ENCODE assay signal across 15 cellular contexts in the genomic region with DNA sequence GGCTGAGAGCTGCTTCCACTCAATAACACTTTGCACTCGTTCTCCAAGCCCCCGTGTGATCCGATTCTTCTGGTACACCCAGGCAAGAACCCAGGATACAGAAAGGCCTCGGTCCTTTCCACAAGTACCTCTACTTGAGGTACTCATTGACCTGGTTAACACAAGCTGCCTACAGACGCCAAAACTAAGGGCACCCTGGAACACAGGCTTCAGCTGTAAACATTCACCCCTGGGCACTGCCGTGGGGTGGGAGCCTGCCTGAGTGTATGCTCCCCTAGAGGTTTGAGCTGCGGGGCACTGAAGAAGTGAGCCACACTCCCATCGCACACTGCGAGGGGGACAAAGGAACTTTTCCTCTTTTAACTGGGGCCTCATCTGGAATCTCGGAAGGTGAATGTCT. TPM values are rescaled to one million over a fixed set of nuclear protein-coding genes. Genes with fewer than 3 reads are reported as not detected.
A peak's percentile ranks its signal among the peaks of the same experiment; 100 is the strongest.
DNase-seq lines count a peak whose midpoint lies in the region; ATAC-seq, FAIRE-seq and TF ChIP-seq lines count a peak whose summit lies in the region.
"Had no signal": no experiment of that assay in that cellular context is flagged by ENCODE, and none has a peak within 500 bp of the region (broad histone marks: within the 10 kb centered on the region; RNA-seq: fewer than 3 reads in every experiment).

No MANE protein-coding gene starts in this region.

- no peak overlapping the region for H4K8ac ChIP-seq in H1 (ENCODE audit: extremely low read depth, insufficient read depth, low read length)

- no peaks in the 10 kb centered on the region for H4K20me1 ChIP-seq in H1 (replicated peaks in 1 of 2; ENCODE audit: control insufficient read depth in 1 of 2, insufficient read depth in 2 of 2, low read length in 2 of 2)

- H3K27ac ChIP-seq in ACC112 (ENCODE audit: low read depth, low read length) = no peak overlapping the region
- peak overlapping the region; percentile 22; the same call in 1 of the 2 replicates for H3K27ac ChIP-seq in HUES6 (ENCODE audit: low read depth, low read length)
- H3K27ac ChIP-seq in H1 (ENCODE audit: low read depth, low read length) = no peak overlapping the region
- H3K27ac ChIP-seq: GM23248 had no signal

- H3K4me1 ChIP-seq in ACC112 (ENCODE audit: control insufficient read depth, insufficient read depth, low read length, unreplicated experiment) (no peaks in the 10 kb centered on the region), HUES6 (ENCODE audit: control insufficient read depth, insufficient read depth, low read length) (0 out of 2 replicates have a peak, but pooled peaks cover 2% of the 10 kb centered on the region), H1 (replicated peaks in 1 of 4; ENCODE audit: control insufficient read depth in 3 of 4, insufficient read depth in 4 of 4, low read length in 3 of 4) (peaks cover 0 to 3% (median 1%) of the 10 kb centered on the region in 4 experiments; a peak in 3 of 7 replicates)

- no peak for TF ChIP-seq EP300 in H1 (IDR thresholded peaks at IDR 0.05; ENCODE audit: borderline replicate concordance in 1 of 2, low read depth in 2 of 2, low read length in 2 of 2)

- peak overlapping the region in 7 of 10 donors; percentile 5 to 91 (median 65) for H3K27ac Mint-ChIP-seq in naive thymus-derived CD8-positive, alpha-beta T cell

- H3K27me3 ChIP-seq in ACC112 (ENCODE audit: insufficient read depth, low read length) (peaks cover 7% of the 10 kb centered on the region; the same call in 1 of the 2 replicates), HUES6 (ENCODE audit: control insufficient read depth, insufficient read depth, low read length) (no peaks in the 10 kb centered on the region), H1 (replicated peaks in 1 of 4; ENCODE audit: control insufficient read depth in 3 of 4, extremely low read depth in 1 of 4, insufficient read depth in 3 of 4, low read length in 3 of 4) (no peaks in the 10 kb centered on the region; a peak in 1 of 7 replicates)

- H3K4ac ChIP-seq in H1 (replicated peaks; ENCODE audit: insufficient read length, low read depth, low read length) = no peak overlapping the region

- peak in 1 of 2 experiments; percentile 67; a peak in 1 of 3 replicates for TF ChIP-seq POLR2A in H1 (IDR thresholded peaks at IDR 0.05; ENCODE audit: control extremely low read depth in 1 of 2, low read depth in 2 of 2, low read length in 2 of 2)

- no peak overlapping the region for H2BK120ac ChIP-seq in H1 (replicated peaks; ENCODE audit: low read depth, low read length)

- H2AFZ ChIP-seq in ACC112 (ENCODE audit: low read length, unreplicated experiment) = no peak overlapping the region
- H2AFZ ChIP-seq in H1 (ENCODE audit: low read length) = peak overlapping the region; percentile 36; the same call in 1 of the 2 replicates
- H2AFZ ChIP-seq: GM23248 had no signal

- no peak overlapping the region for H4K91ac ChIP-seq in H1 (replicated peaks; ENCODE audit: insufficient read length, low read length)

- H3K9ac ChIP-seq in HUES6 (ENCODE audit: low read length) (peak overlapping the region; percentile 73), H1 (replicated peaks in 1 of 4; ENCODE audit: extremely low read depth in 1 of 4, low read depth in 3 of 4, low read length in 3 of 4) (peak overlapping the region; percentile 14 to 72 (median 58))
- H3K9ac ChIP-seq: GM23248 had no signal

- POLR2A ChIA-PET in H1 (lab: Charles Lee; ENCODE audit: partially characterized antibody) = interaction anchor here (0.6 to 1.4 kb wide), 10 partner anchors 10 to 443 kb away, joined by 3 to 14 read pairs (median 4); a partner anchor contains a TSS
- POLR2A ChIA-PET in naive thymus-derived CD8-positive, alpha-beta T cell (lab: Charles Lee) = no interaction called here

- H2BK20ac ChIP-seq in H1 (ENCODE audit: low read length) = 0 out of 2 replicates have a peak overlapping the region, but pooled peaks have one; percentile 18

- H3K27me3 Mint-ChIP-seq in naive thymus-derived CD8-positive, alpha-beta T cell = peaks cover 0 to 3% (median 0%) of the 10 kb centered on the region in 5 donors

- H3K36me3 Mint-ChIP-seq in naive thymus-derived CD8-positive, alpha-beta T cell = no peaks in the 10 kb centered on the region

- ATAC-seq in naive thymus-derived CD8-positive, alpha-beta T cell = peak; percentile 48 to 67
- no peak for ATAC-seq in HG02884 (IDR thresholded peaks at IDR 0.05; ENCODE audit: unreplicated experiment)
- ATAC-seq in GM18870 (IDR thresholded peaks at IDR 0.05; ENCODE audit: unreplicated experiment) = no peak
- ATAC-seq in GM19023 (IDR thresholded peaks at IDR 0.05; ENCODE audit: unreplicated experiment) = no peak
- ATAC-seq in GM18502 (IDR thresholded peaks at IDR 0.05; ENCODE audit: poor library complexity, unreplicated experiment) = no peak
- ATAC-seq: esophagus mucosa had no signal

- FAIRE-seq in H1 (lab: Jason Lieb, UNC) = no peak

- peak overlapping the region; percentile 13; the same call in 1 of the 2 replicates for H3K18ac ChIP-seq in H1 (ENCODE audit: extremely low read depth, low read length)

- TF ChIP-seq RAD21 in H1 (IDR thresholded peaks at IDR 0.05 in 1 of 2, conservative IDR thresholded peaks at IDR 0.05 in 1 of 2; ENCODE audit: low read depth in 2 of 2, low read length in 2 of 2) = no peak

- H3K56ac ChIP-seq in H1 (replicated peaks; ENCODE audit: insufficient read length, low read depth, low read length) = no peak overlapping the region

- H3K4me2 ChIP-seq in H1 (ENCODE audit: insufficient read depth in 1 of 2, low read depth in 2 of 2, low read length in 2 of 2) = peak overlapping the region; percentile 65 to 92

- CTCF ChIA-PET in H1 (lab: Charles Lee; ENCODE audit: partially characterized antibody) = interaction anchor here (0.7 to 1.3 kb wide), 8 partner anchors 19 to 314 kb away, joined by 3 to 5 read pairs (median 3); a partner anchor contains a TSS

- no peak overlapping the region for H2BK15ac ChIP-seq in H1 (ENCODE audit: low read length)

- H3K23me2 ChIP-seq in H1 (ENCODE audit: low read depth, low read length) = no peaks in the 10 kb centered on the region; the same call in 1 of the 2 replicates

- no peak overlapping the region for H3K14ac ChIP-seq in H1 (ENCODE audit: insufficient read length)

- H2BK12ac ChIP-seq in H1 (ENCODE audit: low read depth, low read length) = 0 out of 2 replicates have a peak overlapping the region, but pooled peaks have one; percentile 39

- WGBS in H1 (ENCODE audit: extremely low coverage in 1 of 2, insufficient coverage in 1 of 2, insufficient read length in 1 of 2, insufficient replicate concordance in 2 of 2, low coverage in 1 of 2, low lambda C conversion rate in 2 of 2, missing lambda C conversion rate in 1 of 2), 2 experiments = 28% methylated on average over 8 of the region's 10 CpGs; no CpG with 5 or more reads in 1 of the 2 experiments

- peaks cover 3 to 18% (median 9%) of the 10 kb centered on the region in 4 donors for H3K4me1 Mint-ChIP-seq in naive thymus-derived CD8-positive, alpha-beta T cell

- peaks cover 24% of the 10 kb centered on the region for H3K9me3 ChIP-seq in HUES6 (ENCODE audit: control insufficient read depth, insufficient read depth, low read depth, low read length)
- H3K9me3 ChIP-seq in H1 (ENCODE audit: insufficient read depth in 2 of 2, low read depth in 1 of 2, low read length in 1 of 2) = peaks cover 0 to 6% of the 10 kb centered on the region in 2 experiments; a peak in 2 of 4 replicates

- no peak for TF ChIP-seq CTCF in H1 (IDR thresholded peaks at IDR 0.05; ENCODE audit: control extremely low read depth in 1 of 3, insufficient read depth in 1 of 3, low read depth in 1 of 3, low read length in 3 of 3)

- peak overlapping the region in 9 of 10 donors; percentile 26 to 91 (median 76) for H3K4me3 Mint-ChIP-seq in naive thymus-derived CD8-positive, alpha-beta T cell

- H4K5ac ChIP-seq in H1 (ENCODE audit: insufficient read length, low read depth, low read length) = no peak overlapping the region

- peaks cover 0 to 2% (median 0%) of the 10 kb centered on the region in 9 donors for H3K9me3 Mint-ChIP-seq in naive thymus-derived CD8-positive, alpha-beta T cell

- H3K36me3 ChIP-seq in ACC112 (ENCODE audit: insufficient read depth, low read length) = no peaks in the 10 kb centered on the region
- H3K36me3 ChIP-seq in HUES6 (ENCODE audit: control insufficient read depth, insufficient read depth, low read length) = peaks cover 7% of the 10 kb centered on the region
- peaks cover 0 to 8% (median 1%) of the 10 kb centered on the region in 4 experiments; a peak in 3 of 8 replicates for H3K36me3 ChIP-seq in H1 (ENCODE audit: control insufficient read depth in 2 of 4, insufficient read depth in 4 of 4, low read length in 3 of 4)

- DNase-seq in H1 (ENCODE audit: low read depth in 1 of 2, low spot score in 2 of 2) = no peak
- peak in 4 of 10 donors; percentile 7 to 52 (median 22) for DNase-seq in naive thymus-derived CD8-positive, alpha-beta T cell
- DNase-seq: GM23248, NCI-H1436 had no signal

- H3K4me3 ChIP-seq in ACC112 (ENCODE audit: low read depth, low read length) (peak overlapping the region; percentile 68), HUES6 (ENCODE audit: low read depth, low read length) (peak overlapping the region; percentile 63), H1 (ENCODE audit: extremely low read depth in 1 of 4, insufficient read depth in 2 of 4, low read depth in 3 of 4, low read length in 4 of 4) (peak overlapping the region; percentile 64 to 93 (median 67))
- H3K4me3 ChIP-seq: GM23248 had no signal

- no peaks in the 10 kb centered on the region for H3K79me1 ChIP-seq in H1 (ENCODE audit: low read depth, low read length)

- H3K79me2 ChIP-seq in ACC112 (ENCODE audit: control insufficient read depth, insufficient read depth, low read length, unreplicated experiment) (no peaks in the 10 kb centered on the region), H1 (ENCODE audit: control insufficient read depth in 1 of 2, insufficient read depth in 2 of 2, low read length in 2 of 2) (peaks cover 3 to 25% of the 10 kb centered on the region in 2 experiments; a peak in 3 of 4 replicates)

- no peak overlapping the region for H3K23ac ChIP-seq in H1 (ENCODE audit: insufficient read length)

- H2BK5ac ChIP-seq in H1 (ENCODE audit: low read depth, low read length) = peak overlapping the region; percentile 83

- no peak overlapping the region for H2AK5ac ChIP-seq in H1 (ENCODE audit: low read depth, low read length)

RNA-seq across cellular contexts. Expression of a gene that starts 30.5 kb away (rescaled TPM):
- total RNA-seq in H1 (2021; fragmentation: NEBNext Ultra II Directional; extraction: Animal tissue kit (Norgen Biotek cat#: 25700)) = 5.4 and 5.9 TPM in 2 replicates
- polyA plus RNA-seq in H1 (2011; rRNA removed) = 3.1 and 4.7 TPM in 2 replicates
- polyA plus RNA-seq in H1 (2011; cell fraction: cytosol; rRNA removed) = 2.7 TPM
- polyA plus RNA-seq in H1 (2011; cell fraction: nucleus; rRNA removed) = 3.4 TPM
- 2.7 to 3.3 TPM (median 3.0 TPM) in 4 replicates for polyA plus RNA-seq in H1 (2012, experiment 1 of 2)
- 2.7 TPM for polyA plus RNA-seq in H1 (2012, experiment 2 of 2)
- 4.4 TPM for polyA plus RNA-seq in H1 (2013, experiment 1 of 2)
- polyA plus RNA-seq in H1 (2013, experiment 2 of 2) = 4.9 TPM
- 2.8 and 3.0 TPM in 2 replicates for polyA minus RNA-seq in H1 (2011; rRNA and poly(A)+ RNA removed)
- polyA minus RNA-seq in H1 (2011; cell fraction: cytosol; rRNA and poly(A)+ RNA removed) = 3.1 TPM
- polyA minus RNA-seq in H1 (2011; cell fraction: nucleus; rRNA and poly(A)+ RNA removed) = 3.7 TPM
- under 1 TPM; 0.88 to 0.91 TPM for total RNA-seq in naive thymus-derived CD8-positive, alpha-beta T cell
- under 1 TPM; 0.06 to 0.32 (median 0.08) TPM for polyA plus RNA-seq in naive thymus-derived CD8-positive, alpha-beta T cell
- total RNA-seq: HT1080 had no signal

RNA-seq across cellular contexts. Expression of a gene that starts 54.2 kb away (rescaled TPM):
- not detected in 2 replicates for total RNA-seq in H1 (2021; fragmentation: NEBNext Ultra II Directional; extraction: Animal tissue kit (Norgen Biotek cat#: 25700))
- 0.08 TPM in 1 of 2 replicates, not detected in the other for polyA plus RNA-seq in H1 (2011; rRNA removed)
- not detected for polyA plus RNA-seq in H1 (2011; cell fraction: cytosol; rRNA removed)
- polyA plus RNA-seq in H1 (2011; cell fraction: nucleus; rRNA removed) = 0.09 TPM
- not detected in 4 replicates for polyA plus RNA-seq in H1 (2012, experiment 1 of 2)
- not detected for polyA plus RNA-seq in H1 (2012, experiment 2 of 2)
- polyA plus RNA-seq in H1 (2013, experiment 1 of 2) = not detected
- polyA plus RNA-seq in H1 (2013, experiment 2 of 2) = not detected
- polyA minus RNA-seq in H1 (2011; rRNA and poly(A)+ RNA removed) = not detected in 2 replicates
- polyA minus RNA-seq in H1 (2011; cell fraction: cytosol; rRNA and poly(A)+ RNA removed) = not detected
- 0.90 TPM for polyA minus RNA-seq in H1 (2011; cell fraction: nucleus; rRNA and poly(A)+ RNA removed)
- not detected for total RNA-seq in naive thymus-derived CD8-positive, alpha-beta T cell
- not detected for polyA plus RNA-seq in naive thymus-derived CD8-positive, alpha-beta T cell
- total RNA-seq: esophagus mucosa; GM23248; HT1080; T-helper 1 cell treated with Interleukin-12 subunit alpha and Interleukin-12 subunit beta and Interleukin-4 antibody, amounts not matched to agents 30 ng/mL and 1 ng/mL, for 36 hours had no signal
- polyA plus RNA-seq: BJ, GM23248, thymus had no signal

Comparison
In these comparisons a context has a peak if more than half of its experiments do, and no peak if none do; other contexts are left out.
1. ATAC-seq: peak in naive thymus-derived CD8-positive, alpha-beta T cell (2 of 2); none in HG02884 (single experiment), GM18870 (single experiment), GM19023 (single experiment) and GM18502 (single experiment).
2. Peak in every context shown above with its lines, with median percentiles within 50 percentile points of each other: H3K4me3 ChIP-seq.